14 cellular contexts compared by ENCODE assay signal in genomic region chr14:68239988-68240387, GRCh38.
DNase-seq lines count a peak whose midpoint lies in the region.
"Had no signal": no experiment of that assay in that cellular context is flagged by ENCODE, and none has a peak within 500 bp of the region (broad histone marks: within the 10 kb centered on the region; RNA-seq: fewer than 3 reads in every experiment).

No MANE protein-coding gene starts in this region.

- H3K36me3 ChIP-seq in mesendoderm (ENCODE audit: control insufficient read depth, insufficient read depth, low read length) (no peaks in the 10 kb centered on the region), skeletal muscle tissue (ENCODE audit: control insufficient read depth in 3 of 3, insufficient read depth in 3 of 3, low read length in 3 of 3) (no peaks in the 10 kb centered on the region)

- H4K8ac ChIP-seq in mesendoderm (ENCODE audit: low read depth, low read length): no peak overlapping the region

- no peak overlapping the region for H3K9ac ChIP-seq in mesendoderm (ENCODE audit: low read length)
- no peak overlapping the region for H3K9ac ChIP-seq in skeletal muscle tissue (ENCODE audit: low read depth in 1 of 3, low read length in 3 of 3)

- H3K4me1 ChIP-seq in mesendoderm (ENCODE audit: control insufficient read depth, low read depth, low read length) (no peaks in the 10 kb centered on the region), skeletal muscle tissue (ENCODE audit: control insufficient read depth in 3 of 3, insufficient read depth in 3 of 3, low read length in 3 of 3) (peaks cover 24 to 35% (median 27%) of the 10 kb centered on the region in 3 donors)

- H2BK120ac ChIP-seq in mesendoderm (ENCODE audit: low read depth, low read length): peak overlapping the region; percentile 73

- in situ Hi-C loops in KBM-7 (cut with MboI; ENCODE audit: low pct_unique_long_range_greater_than_20kb, low sequenced_read_pairs): loop anchor here (25.0 kb wide), 2 partner anchors 303 to 572 kb away; no protein-coding TSS in a partner anchor

- H3K27ac ChIP-seq in mesendoderm (ENCODE audit: low read depth, low read length): no peak overlapping the region
- peak overlapping the region; percentile 10 for H3K27ac ChIP-seq in skeletal muscle tissue (ENCODE audit: low read depth, low read length)
- H3K27ac ChIP-seq: PC-9 had no signal

- H3K79me2 ChIP-seq in mesendoderm (ENCODE audit: control insufficient read depth, insufficient read depth, low read length): no peaks in the 10 kb centered on the region

- H3K56ac ChIP-seq in mesendoderm (ENCODE audit: low read length): no peak overlapping the region

- H2BK5ac ChIP-seq in mesendoderm (ENCODE audit: low read length): no peak overlapping the region

- H3K9me3 ChIP-seq in skeletal muscle tissue (ENCODE audit: control insufficient read depth in 3 of 3, low read length in 3 of 3): no peaks in the 10 kb centered on the region

- DNase-seq in KBM-7 (peak; percentile 43), dermis blood vessel endothelial cell (peak; percentile 61), mesendoderm (no peak), occipital lobe (lab: John Stamatoyannopoulos, UW) (no peak), cerebellar cortex (ENCODE audit: low spot score) (no peak), SKM-1 (lab: John Stamatoyannopoulos, UW; ENCODE audit: unreplicated experiment) (no peak), nucleus accumbens (lab: John Stamatoyannopoulos, UW) (no peak)
- DNase-seq: activated naive CD8-positive, alpha-beta T cell treated with anti-CD3 and anti-CD28 coated beads, Interleukin-2, amount 50 U/mL, for 24 hours; activated T-cell treated with anti-CD3 and anti-CD28 coated beads, Interleukin-2, amount 50 U/mL, for 1 hour; cortex of kidney; DMS153; NCI-H446 treated with DMSO at 0.1 percent for 48 hours; PC-9 had no signal

- no peak overlapping the region for H3K23ac ChIP-seq in mesendoderm (ENCODE audit: low read length)

- no peak overlapping the region for H3K18ac ChIP-seq in mesendoderm (ENCODE audit: low read length)

- no CpG with 5 or more reads among the region's 5 CpGs for WGBS in mesendoderm (ENCODE audit: extremely low coverage, insufficient coverage, low lambda C conversion rate)

- no peak overlapping the region for H2AK5ac ChIP-seq in mesendoderm (ENCODE audit: low read length)

- H3K4me3 ChIP-seq in mesendoderm (ENCODE audit: low read length): no peak overlapping the region
- H3K4me3 ChIP-seq in skeletal muscle tissue (ENCODE audit: low read length in 3 of 3): no peak overlapping the region
- H3K4me3 ChIP-seq: PC-9 had no signal

- H3K27me3 ChIP-seq in mesendoderm (ENCODE audit: insufficient read depth, low read length, poor library complexity): no peaks in the 10 kb centered on the region
- H3K27me3 ChIP-seq in skeletal muscle tissue (ENCODE audit: control insufficient read depth in 3 of 3, insufficient read depth in 3 of 3, low read length in 3 of 3): no peaks in the 10 kb centered on the region

- H3K4ac ChIP-seq in mesendoderm (ENCODE audit: low read depth, low read length): no peak overlapping the region

- no peak overlapping the region for H3K4me2 ChIP-seq in mesendoderm (ENCODE audit: low read length)
- H3K4me2 ChIP-seq: PC-9 had no signal

- no peaks in the 10 kb centered on the region for H3K79me1 ChIP-seq in mesendoderm (ENCODE audit: low read length)

- H4K5ac ChIP-seq in mesendoderm (ENCODE audit: low read length): no peak overlapping the region

- no peak overlapping the region for H2BK15ac ChIP-seq in mesendoderm (replicated peaks; ENCODE audit: low read depth)

Comparison
In these comparisons a context has a peak if more than half of its experiments do, and no peak if none do; other contexts are left out.
1. DNase-seq: peak in KBM-7 (single experiment) and dermis blood vessel endothelial cell (single experiment); none in mesendoderm (single experiment), occipital lobe (single experiment), cerebellar cortex (single experiment), SKM-1 (single experiment) and nucleus accumbens (0 of 56).